1 cellular context compared by ENCODE assay signal in the genomic region with DNA sequence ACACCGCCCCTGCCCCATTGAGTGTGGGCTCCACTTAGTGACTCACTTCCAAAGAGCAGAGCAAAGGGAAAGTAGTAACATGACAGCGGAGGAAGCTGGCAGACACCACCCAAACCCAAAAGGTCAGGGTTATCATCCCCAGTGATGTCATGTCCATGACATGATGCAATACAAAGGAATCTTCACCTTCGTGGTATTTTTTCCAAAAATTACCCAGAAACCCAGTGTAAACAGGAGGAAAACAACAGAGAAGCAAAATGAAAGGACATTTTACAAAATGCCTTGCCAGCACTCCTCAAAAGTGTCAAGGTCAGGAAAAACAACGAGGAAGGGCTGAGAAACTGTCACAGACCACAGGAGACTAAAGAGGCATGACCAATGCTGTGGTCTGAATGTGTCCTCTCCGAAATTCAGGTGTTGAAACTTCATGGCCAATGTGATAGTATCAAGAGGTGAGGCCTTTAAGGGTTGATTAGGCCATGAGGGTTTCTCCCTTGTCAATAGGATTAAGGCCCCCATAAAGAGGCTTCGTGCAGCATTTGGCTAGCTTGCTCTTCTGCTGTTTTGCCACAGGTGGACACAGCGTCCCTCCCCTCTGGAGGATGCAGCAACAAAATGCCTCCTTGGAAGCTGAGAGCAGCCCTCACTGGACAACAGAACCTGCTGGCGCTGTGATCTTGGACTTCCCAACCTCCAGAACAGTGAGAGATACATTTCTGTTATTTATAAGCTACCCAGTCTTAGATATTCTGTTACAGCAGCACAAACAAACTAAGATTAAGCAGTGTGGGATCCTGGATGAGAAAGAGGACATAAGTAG.
A peak's percentile ranks its signal among the peaks of the same experiment; 100 is the strongest.
TF ChIP-seq lines count a peak whose summit lies in the region.

No MANE protein-coding gene starts in this region.

TF ChIP-seq in K562, 482 proteins besides CTCF, POLR2A, EP300 and RAD21 (continued from another document and continues in another):
- TF ChIP-seq, protein P1, sequence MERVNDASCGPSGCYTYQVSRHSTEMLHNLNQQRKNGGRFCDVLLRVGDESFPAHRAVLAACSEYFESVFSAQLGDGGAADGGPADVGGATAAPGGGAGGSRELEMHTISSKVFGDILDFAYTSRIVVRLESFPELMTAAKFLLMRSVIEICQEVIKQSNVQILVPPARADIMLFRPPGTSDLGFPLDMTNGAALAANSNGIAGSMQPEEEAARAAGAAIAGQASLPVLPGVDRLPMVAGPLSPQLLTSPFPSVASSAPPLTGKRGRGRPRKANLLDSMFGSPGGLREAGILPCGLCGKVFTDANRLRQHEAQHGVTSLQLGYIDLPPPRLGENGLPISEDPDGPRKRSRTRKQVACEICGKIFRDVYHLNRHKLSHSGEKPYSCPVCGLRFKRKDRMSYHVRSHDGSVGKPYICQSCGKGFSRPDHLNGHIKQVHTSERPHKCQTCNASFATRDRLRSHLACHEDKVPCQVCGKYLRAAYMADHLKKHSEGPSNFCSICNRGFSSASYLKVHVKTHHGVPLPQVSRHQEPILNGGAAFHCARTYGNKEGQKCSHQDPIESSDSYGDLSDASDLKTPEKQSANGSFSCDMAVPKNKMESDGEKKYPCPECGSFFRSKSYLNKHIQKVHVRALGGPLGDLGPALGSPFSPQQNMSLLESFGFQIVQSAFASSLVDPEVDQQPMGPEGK (CRISPR knock-in tag; IDR thresholded peaks at IDR 0.05; ENCODE audit: borderline replicate concordance): no peak
- no peak for TF ChIP-seq ZFP30 (CRISPR knock-in tag; IDR thresholded peaks at IDR 0.05; ENCODE audit: borderline replicate concordance)
- TF ChIP-seq, protein P2, sequence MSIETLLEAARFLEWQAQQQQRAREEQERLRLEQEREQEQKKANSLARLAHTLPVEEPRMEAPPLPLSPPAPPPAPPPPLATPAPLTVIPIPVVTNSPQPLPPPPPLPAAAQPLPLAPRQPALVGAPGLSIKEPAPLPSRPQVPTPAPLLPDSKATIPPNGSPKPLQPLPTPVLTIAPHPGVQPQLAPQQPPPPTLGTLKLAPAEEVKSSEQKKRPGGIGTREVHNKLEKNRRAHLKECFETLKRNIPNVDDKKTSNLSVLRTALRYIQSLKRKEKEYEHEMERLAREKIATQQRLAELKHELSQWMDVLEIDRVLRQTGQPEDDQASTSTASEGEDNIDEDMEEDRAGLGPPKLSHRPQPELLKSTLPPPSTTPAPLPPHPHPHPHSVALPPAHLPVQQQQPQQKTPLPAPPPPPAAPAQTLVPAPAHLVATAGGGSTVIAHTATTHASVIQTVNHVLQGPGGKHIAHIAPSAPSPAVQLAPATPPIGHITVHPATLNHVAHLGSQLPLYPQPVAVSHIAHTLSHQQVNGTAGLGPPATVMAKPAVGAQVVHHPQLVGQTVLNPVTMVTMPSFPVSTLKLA (conservative IDR thresholded peaks at IDR 0.05): no peak
- TF ChIP-seq, protein P3, sequence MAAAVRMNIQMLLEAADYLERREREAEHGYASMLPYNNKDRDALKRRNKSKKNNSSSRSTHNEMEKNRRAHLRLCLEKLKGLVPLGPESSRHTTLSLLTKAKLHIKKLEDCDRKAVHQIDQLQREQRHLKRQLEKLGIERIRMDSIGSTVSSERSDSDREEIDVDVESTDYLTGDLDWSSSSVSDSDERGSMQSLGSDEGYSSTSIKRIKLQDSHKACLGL (CRISPR knock-in tag; IDR thresholded peaks at IDR 0.05; ENCODE audit: borderline replicate concordance, poor library complexity, severe bottlenecking): no peak
- no peak for TF ChIP-seq FOXK1 (CRISPR knock-in tag; IDR thresholded peaks at IDR 0.05; ENCODE audit: borderline replicate concordance)
- peak; percentile 74; the same call in 1 of the 2 replicates for TF ChIP-seq SMARCA4 (IDR thresholded peaks at IDR 0.05)
- TF ChIP-seq ZC3H8 (IDR thresholded peaks at IDR 0.05): no peak
- TF ChIP-seq, protein P4, sequence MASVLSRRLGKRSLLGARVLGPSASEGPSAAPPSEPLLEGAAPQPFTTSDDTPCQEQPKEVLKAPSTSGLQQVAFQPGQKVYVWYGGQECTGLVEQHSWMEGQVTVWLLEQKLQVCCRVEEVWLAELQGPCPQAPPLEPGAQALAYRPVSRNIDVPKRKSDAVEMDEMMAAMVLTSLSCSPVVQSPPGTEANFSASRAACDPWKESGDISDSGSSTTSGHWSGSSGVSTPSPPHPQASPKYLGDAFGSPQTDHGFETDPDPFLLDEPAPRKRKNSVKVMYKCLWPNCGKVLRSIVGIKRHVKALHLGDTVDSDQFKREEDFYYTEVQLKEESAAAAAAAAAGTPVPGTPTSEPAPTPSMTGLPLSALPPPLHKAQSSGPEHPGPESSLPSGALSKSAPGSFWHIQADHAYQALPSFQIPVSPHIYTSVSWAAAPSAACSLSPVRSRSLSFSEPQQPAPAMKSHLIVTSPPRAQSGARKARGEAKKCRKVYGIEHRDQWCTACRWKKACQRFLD (CRISPR knock-in tag; IDR thresholded peaks at IDR 0.05): peak; percentile 56; the same call in 1 of the 2 replicates
- no peak for TF ChIP-seq NR1H2 (CRISPR knock-in tag; IDR thresholded peaks at IDR 0.05)
- TF ChIP-seq, protein P5, sequence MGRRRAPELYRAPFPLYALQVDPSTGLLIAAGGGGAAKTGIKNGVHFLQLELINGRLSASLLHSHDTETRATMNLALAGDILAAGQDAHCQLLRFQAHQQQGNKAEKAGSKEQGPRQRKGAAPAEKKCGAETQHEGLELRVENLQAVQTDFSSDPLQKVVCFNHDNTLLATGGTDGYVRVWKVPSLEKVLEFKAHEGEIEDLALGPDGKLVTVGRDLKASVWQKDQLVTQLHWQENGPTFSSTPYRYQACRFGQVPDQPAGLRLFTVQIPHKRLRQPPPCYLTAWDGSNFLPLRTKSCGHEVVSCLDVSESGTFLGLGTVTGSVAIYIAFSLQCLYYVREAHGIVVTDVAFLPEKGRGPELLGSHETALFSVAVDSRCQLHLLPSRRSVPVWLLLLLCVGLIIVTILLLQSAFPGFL (CRISPR knock-in tag; IDR thresholded peaks at IDR 0.05): no peak
- no peak for TF ChIP-seq TAF7 (tag; IDR thresholded peaks at IDR 0.05)
- no peak for TF ChIP-seq HCFC1 (IDR thresholded peaks at IDR 0.05; ENCODE audit: low read depth, low read length)
- TF ChIP-seq ZNF197 (CRISPR knock-in tag; IDR thresholded peaks at IDR 0.05; ENCODE audit: low read depth): 0 out of 2 replicates have a peak, but pooled peaks have one; percentile 64
- TF ChIP-seq PRMT5 (CRISPR knock-in tag; IDR thresholded peaks at IDR 0.05): no peak
- TF ChIP-seq GATAD2B (IDR thresholded peaks at IDR 0.05; ENCODE audit: borderline replicate concordance): no peak
- peak; percentile 57; the same call in 1 of the 2 replicates for TF ChIP-seq BACH1 (tag; IDR thresholded peaks at IDR 0.05)
- no peak for TF ChIP-seq ZFP36 (IDR thresholded peaks at IDR 0.05; ENCODE audit: low read depth, low read length, partially characterized antibody)
- TF ChIP-seq SRF (CRISPR knock-in tag; IDR thresholded peaks at IDR 0.05): 0 out of 4 replicates have a peak, but pooled peaks of 1 of the 2 experiments have one; percentile 36
- TF ChIP-seq PRPF4 (IDR thresholded peaks at IDR 0.05; ENCODE audit: insufficient read depth, low read depth, low read length, poor library complexity, severe bottlenecking): no peak
- peak; percentile 22; the same call in 1 of the 2 replicates for TF ChIP-seq NCOR1 (IDR thresholded peaks at IDR 0.05)
- TF ChIP-seq ZNF584 (CRISPR knock-in tag; IDR thresholded peaks at IDR 0.05; ENCODE audit: low read depth): no peak; the same call in 1 of the 2 replicates
- TF ChIP-seq ZKSCAN1 (IDR thresholded peaks at IDR 0.05; ENCODE audit: low read depth, low read length): no peak
- TF ChIP-seq SOX6 (IDR thresholded peaks at IDR 0.05): peak; percentile 60
- TF ChIP-seq, protein P6, sequence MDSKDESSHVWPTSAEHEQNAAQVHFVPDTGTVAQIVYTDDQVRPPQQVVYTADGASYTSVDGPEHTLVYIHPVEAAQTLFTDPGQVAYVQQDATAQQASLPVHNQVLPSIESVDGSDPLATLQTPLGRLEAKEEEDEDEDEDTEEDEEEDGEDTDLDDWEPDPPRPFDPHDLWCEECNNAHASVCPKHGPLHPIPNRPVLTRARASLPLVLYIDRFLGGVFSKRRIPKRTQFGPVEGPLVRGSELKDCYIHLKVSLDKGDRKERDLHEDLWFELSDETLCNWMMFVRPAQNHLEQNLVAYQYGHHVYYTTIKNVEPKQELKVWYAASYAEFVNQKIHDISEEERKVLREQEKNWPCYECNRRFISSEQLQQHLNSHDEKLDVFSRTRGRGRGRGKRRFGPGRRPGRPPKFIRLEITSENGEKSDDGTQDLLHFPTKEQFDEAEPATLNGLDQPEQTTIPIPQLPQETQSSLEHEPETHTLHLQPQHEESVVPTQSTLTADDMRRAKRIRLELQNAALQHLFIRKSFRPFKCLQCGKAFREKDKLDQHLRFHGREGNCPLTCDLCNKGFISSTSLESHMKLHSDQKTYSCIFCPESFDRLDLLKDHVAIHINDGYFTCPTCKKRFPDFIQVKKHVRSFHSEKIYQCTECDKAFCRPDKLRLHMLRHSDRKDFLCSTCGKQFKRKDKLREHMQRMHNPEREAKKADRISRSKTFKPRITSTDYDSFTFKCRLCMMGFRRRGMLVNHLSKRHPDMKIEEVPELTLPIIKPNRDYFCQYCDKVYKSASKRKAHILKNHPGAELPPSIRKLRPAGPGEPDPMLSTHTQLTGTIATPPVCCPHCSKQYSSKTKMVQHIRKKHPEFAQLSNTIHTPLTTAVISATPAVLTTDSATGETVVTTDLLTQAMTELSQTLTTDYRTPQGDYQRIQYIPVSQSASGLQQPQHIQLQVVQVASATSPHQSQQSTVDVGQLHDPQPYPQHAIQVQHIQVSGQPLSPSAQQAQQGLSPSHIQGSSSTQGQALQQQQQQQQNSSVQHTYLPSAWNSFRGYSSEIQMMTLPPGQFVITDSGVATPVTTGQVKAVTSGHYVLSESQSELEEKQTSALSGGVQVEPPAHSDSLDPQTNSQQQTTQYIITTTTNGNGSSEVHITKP (IDR thresholded peaks at IDR 0.05; ENCODE audit: partially characterized antibody): no peak
- TF ChIP-seq, protein P7, sequence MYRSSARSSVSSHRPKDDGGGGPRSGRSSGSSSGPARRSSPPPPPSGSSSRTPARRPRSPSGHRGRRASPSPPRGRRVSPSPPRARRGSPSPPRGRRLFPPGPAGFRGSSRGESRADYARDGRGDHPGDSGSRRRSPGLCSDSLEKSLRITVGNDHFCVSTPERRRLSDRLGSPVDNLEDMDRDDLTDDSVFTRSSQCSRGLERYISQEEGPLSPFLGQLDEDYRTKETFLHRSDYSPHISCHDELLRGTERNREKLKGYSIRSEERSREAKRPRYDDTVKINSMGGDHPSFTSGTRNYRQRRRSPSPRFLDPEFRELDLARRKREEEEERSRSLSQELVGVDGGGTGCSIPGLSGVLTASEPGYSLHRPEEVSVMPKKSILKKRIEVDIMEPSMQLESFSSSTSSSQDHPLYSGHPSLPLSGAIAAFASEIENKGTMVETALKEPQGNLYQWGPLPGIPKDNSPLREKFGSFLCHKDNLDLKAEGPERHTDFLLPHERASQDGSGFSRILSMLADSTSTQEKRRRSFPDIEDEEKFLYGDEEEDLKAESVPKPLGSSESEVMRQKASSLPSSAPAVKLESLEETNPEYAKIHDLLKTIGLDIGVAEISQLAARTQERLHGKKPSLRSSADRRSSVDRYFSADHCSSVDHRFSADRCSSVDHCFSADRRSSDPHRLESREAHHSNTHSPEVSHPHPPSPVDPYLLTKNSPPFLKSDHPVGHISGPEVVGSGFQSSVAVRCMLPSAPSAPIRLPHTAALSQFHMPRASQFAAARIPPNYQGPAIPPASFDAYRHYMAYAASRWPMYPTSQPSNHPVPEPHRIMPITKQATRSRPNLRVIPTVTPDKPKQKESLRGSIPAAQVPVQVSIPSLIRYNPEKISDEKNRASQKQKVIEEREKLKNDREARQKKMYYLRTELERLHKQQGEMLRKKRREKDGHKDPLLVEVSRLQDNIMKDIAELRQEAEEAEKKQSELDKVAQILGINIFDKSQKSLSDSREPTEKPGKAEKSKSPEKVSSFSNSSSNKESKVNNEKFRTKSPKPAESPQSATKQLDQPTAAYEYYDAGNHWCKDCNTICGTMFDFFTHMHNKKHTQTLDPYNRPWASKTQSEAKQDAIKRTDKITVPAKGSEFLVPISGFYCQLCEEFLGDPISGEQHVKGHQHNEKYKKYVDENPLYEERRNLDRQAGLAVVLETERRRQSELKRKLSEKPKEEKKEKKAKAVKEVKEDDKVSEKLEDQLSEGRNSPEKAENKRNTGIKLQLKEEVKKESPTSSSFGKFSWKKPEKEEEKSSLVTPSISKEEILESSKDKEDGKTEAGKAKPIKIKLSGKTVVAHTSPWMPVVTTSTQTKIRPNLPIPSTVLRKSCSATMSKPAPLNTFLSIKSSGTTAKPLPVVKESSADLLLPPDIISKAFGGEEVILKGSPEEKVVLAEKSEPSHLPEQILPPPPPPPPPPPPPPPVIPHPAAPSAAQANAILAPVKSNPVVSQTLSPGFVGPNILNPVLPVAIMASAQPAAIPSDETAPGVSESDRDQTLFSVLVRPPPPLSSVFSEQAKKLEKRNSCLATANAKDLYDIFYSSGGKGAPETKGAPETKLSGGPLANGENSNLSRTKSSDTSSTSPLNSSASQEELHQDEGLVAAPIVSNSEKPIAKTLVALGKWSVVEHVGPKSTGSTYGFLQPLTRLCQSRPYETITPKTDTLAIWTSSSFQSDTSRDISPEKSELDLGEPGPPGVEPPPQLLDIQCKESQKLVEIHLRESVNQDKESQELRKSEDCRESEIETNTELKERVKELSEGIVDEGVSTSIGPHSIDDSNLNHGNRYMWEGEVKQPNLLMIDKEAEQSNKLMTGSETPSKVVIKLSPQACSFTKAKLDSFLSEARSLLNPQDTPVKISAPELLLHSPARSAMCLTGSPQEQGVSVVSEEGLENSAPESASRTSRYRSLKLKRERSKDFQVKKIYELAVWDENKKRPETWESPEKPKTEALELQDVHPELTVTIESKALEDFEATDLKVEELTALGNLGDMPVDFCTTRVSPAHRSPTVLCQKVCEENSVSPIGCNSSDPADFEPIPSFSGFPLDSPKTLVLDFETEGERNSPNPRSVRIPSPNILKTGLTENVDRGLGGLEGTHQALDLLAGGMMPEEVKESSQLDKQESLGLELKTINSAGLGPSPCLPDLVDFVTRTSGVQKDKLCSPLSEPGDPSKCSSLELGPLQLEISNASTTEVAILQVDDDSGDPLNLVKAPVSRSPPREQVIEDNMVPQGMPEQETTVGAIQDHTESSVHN (IDR thresholded peaks at IDR 0.05; ENCODE audit: borderline replicate concordance in 1 of 2, low read depth in 1 of 2): peak in 1 of 2 experiments; percentile 93; a peak in 2 of 4 replicates
- no peak for TF ChIP-seq ZNF77 (CRISPR knock-in tag; IDR thresholded peaks at IDR 0.05)
- TF ChIP-seq ZNF766 (CRISPR knock-in tag; conservative IDR thresholded peaks at IDR 0.05): no peak
- TF ChIP-seq HDAC3 (IDR thresholded peaks at IDR 0.05; ENCODE audit: borderline replicate concordance, partially characterized antibody): peak; percentile 54
- TF ChIP-seq RBBP5 (IDR thresholded peaks at IDR 0.05; ENCODE audit: borderline replicate concordance, insufficient read depth, low read length, poor library complexity, severe bottlenecking): no peak
- no peak for TF ChIP-seq POLR3G (IDR thresholded peaks at IDR 0.05; ENCODE audit: extremely low read depth, insufficient read length, insufficient replicate concordance)
